Comparison of ENCODE assay signal across 15 cellular contexts in the genomic region with DNA sequence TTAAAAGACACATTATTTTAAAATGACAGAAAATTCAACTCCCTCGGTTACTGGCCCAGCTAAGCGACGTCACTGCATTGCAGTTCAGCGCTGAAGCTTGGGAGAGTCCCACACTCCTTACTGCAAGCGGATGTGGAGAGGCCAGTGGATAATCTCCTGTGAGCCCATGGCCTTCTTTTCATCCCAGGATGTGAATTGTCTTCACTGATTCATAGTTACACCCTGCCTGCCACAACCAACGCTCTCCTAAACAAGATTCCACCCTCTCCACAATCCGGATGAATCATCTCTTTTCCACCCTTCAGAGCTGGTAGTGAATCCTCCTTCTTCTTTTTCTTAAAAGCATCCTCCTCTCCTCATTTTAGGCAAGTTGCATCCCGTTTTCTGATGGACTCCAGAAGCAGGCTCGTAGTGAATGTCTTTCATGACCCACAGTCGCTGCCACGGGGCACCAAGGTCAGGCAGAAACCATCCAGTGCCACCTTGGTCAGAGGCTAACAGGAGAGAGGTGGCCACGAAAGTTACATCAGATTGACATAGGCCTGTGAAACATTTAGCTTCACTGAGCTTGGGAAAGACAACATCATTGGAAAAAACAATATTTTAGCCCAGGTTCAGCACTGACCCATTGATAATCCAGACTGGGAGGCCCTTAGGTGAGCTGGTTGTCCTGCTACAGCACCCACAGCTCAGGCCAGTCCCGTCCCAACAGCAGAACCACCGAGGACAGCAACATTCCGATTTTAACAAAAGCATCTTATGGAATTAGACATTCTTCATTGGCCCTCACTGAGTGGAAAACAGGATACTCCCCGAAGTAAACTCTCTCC. TPM values are rescaled to one million over a fixed set of nuclear protein-coding genes. Genes with fewer than 3 reads are reported as not detected.
DNase-seq lines count a peak whose midpoint lies in the region; ATAC-seq and TF ChIP-seq lines count a peak whose summit lies in the region.
"Had no signal": no experiment of that assay in that cellular context is flagged by ENCODE, and none has a peak within 500 bp of the region (broad histone marks: within the 10 kb centered on the region; RNA-seq: fewer than 3 reads in every experiment).

No MANE protein-coding gene starts in this region.

- DNase-seq in ACHN = peak; percentile 57
- DNase-seq in HK-2 (ENCODE audit: unreplicated experiment) = peak; percentile 44
- DNase-seq in kidney tubule cell (ENCODE audit: low spot score) = peak; percentile 86
- no peak for DNase-seq in activated naive CD4-positive, alpha-beta T cell treated with anti-CD3 and anti-CD28 coated beads for 36 hours
- DNase-seq in stimulated activated CD4-positive, alpha-beta T cell treated with anti-CD3 and anti-CD28 coated beads, Interleukin-4, amount 100 ng/mL, for 1 hour = no peak
- DNase-seq in NCI-H2171 treated with DMSO at 0.1 percent for 48 hours (lab: John Stamatoyannopoulos, UW) = no peak
- DNase-seq: activated CD4-positive, alpha-beta T cell treated with anti-CD3 and anti-CD28 coated beads for 48 hours; activated gamma-delta T cell treated with Interleukin-2 at 50 U/mL for 16 hours; dermis blood vessel endothelial cell; NCI-H345 had no signal

- peaks cover 73% of the 10 kb centered on the region for H3K27me3 Mint-ChIP-seq in brain
- peaks cover 35% of the 10 kb centered on the region for H3K27me3 Mint-ChIP-seq in activated naive CD4-positive, alpha-beta T cell treated with anti-CD3 and anti-CD28 coated beads for 36 hours (ENCODE audit: low read depth)

- peaks cover 16% of the 10 kb centered on the region for H3K4me1 Mint-ChIP-seq in brain
- peaks cover 13% of the 10 kb centered on the region for H3K4me1 Mint-ChIP-seq in activated naive CD4-positive, alpha-beta T cell treated with anti-CD3 and anti-CD28 coated beads for 36 hours (ENCODE audit: low read depth)

- H3K36me3 Mint-ChIP-seq in brain = no peaks in the 10 kb centered on the region
- no peaks in the 10 kb centered on the region for H3K36me3 Mint-ChIP-seq in activated naive CD4-positive, alpha-beta T cell treated with anti-CD3 and anti-CD28 coated beads for 36 hours (ENCODE audit: low read depth)

- no peak for TF ChIP-seq CTCF in brain (conservative IDR thresholded peaks at IDR 0.05)

- H3K9me3 Mint-ChIP-seq in brain = peaks cover 0 to 3% (median 0%) of the 10 kb centered on the region in 5 experiments
- no peaks in the 10 kb centered on the region for H3K9me3 Mint-ChIP-seq in activated naive CD4-positive, alpha-beta T cell treated with anti-CD3 and anti-CD28 coated beads for 36 hours

- in situ Hi-C loops in ACHN (cut with HindIII; ENCODE audit: low pct_ligation_motif_present, low pct_unique_long_range_greater_than_20kb, low sequenced_read_pairs) = no loop called here

- ATAC-seq in GM19023 (IDR thresholded peaks at IDR 0.05; ENCODE audit: unreplicated experiment) = no peak
- ATAC-seq: K562 had no signal

- peak overlapping the region in 3 of 5 experiments; percentile 21 to 79 (median 28) for H3K4me3 Mint-ChIP-seq in brain
- H3K4me3 Mint-ChIP-seq in activated naive CD4-positive, alpha-beta T cell treated with anti-CD3 and anti-CD28 coated beads for 36 hours = no peak overlapping the region

- intact Hi-C loops in activated naive CD4-positive, alpha-beta T cell treated with anti-CD3 and anti-CD28 coated beads for 36 hours (cut with micrococcal nuclease) = no loop called here

- H3K27ac Mint-ChIP-seq in brain = no peak overlapping the region
- H3K27ac Mint-ChIP-seq in activated naive CD4-positive, alpha-beta T cell treated with anti-CD3 and anti-CD28 coated beads for 36 hours = no peak overlapping the region

- CTCF ChIA-PET in activated naive CD4-positive, alpha-beta T cell treated with anti-CD3 and anti-CD28 coated beads for 36 hours (lab: Charles Lee) = interaction anchor here (1.5 to 2.9 kb wide), 3 partner anchors 8 to 304 kb away, joined by 3 to 14 read pairs (median 4); no protein-coding TSS in a partner anchor

RNA-seq across cellular contexts. Expression of a gene that starts 2.0 kb away (rescaled TPM):
- 1.0 TPM for polyA plus RNA-seq in brain (ENCODE audit: insufficient read depth, low read depth, low replicate concordance)
- under 1 TPM; 0.72 to 0.89 TPM for total RNA-seq in activated naive CD4-positive, alpha-beta T cell treated with anti-CD3 and anti-CD28 coated beads for 36 hours
- total RNA-seq: K562, SK-MEL-5 had no signal
- polyA plus RNA-seq: K562 had no signal

RNA-seq across cellular contexts. Expression of a gene that starts 29.8 kb away (rescaled TPM):
- polyA plus RNA-seq in brain (ENCODE audit: insufficient read depth, low read depth, low replicate concordance) = not detected
- total RNA-seq in activated naive CD4-positive, alpha-beta T cell treated with anti-CD3 and anti-CD28 coated beads for 36 hours = under 1 TPM; 0.05 to 0.10 TPM
- total RNA-seq: dermis blood vessel endothelial cell had no signal

RNA-seq across cellular contexts. Expression of a gene that starts 41.4 kb away (rescaled TPM):
- polyA plus RNA-seq in brain (ENCODE audit: insufficient read depth, low read depth, low replicate concordance) = 15.4 TPM
- total RNA-seq in activated naive CD4-positive, alpha-beta T cell treated with anti-CD3 and anti-CD28 coated beads for 36 hours = under 1 TPM; 0.30 to 0.50 TPM
- total RNA-seq: dermis blood vessel endothelial cell, K562, SK-MEL-5, skeletal muscle tissue had no signal
- polyA plus RNA-seq: K562 had no signal

Comparison
In these comparisons a context has a peak if more than half of its experiments do, and no peak if none do; other contexts are left out.
1. DNase-seq: peak in ACHN (single experiment), HK-2 (single experiment) and kidney tubule cell (single experiment); none in activated naive CD4-positive, alpha-beta T cell treated with anti-CD3 and anti-CD28 coated beads for 36 hours (single experiment), stimulated activated CD4-positive, alpha-beta T cell treated with anti-CD3 and anti-CD28 coated beads, Interleukin-4, amount 100 ng/mL, for 1 hour (single experiment) and NCI-H2171 treated with DMSO at 0.1 percent for 48 hours (single experiment).